ENCODE assay signal across 11 cellular contexts in genomic region chr3:48426401-48426909, GRCh38. TPM values are rescaled to one million over a fixed set of nuclear protein-coding genes. Genes with fewer than 3 reads are reported as not detected.
A peak's percentile ranks its signal among the peaks of the same experiment; 100 is the strongest.
DNase-seq lines count a peak whose midpoint lies in the region; ATAC-seq and TF ChIP-seq lines count a peak whose summit lies in the region.
"Had no signal": no experiment of that assay in that cellular context is flagged by ENCODE, and none has a peak within 500 bp of the region (broad histone marks: within the 10 kb centered on the region; RNA-seq: fewer than 3 reads in every experiment).

No MANE protein-coding gene starts in this region.

- H2AK5ac ChIP-seq in neuronal stem cell (ENCODE audit: low read depth, low read length), result peak overlapping the region; percentile 49

- H3K4me2 ChIP-seq in neuronal stem cell (ENCODE audit: insufficient read depth, low read length, poor library complexity, severe bottlenecking), result no peak overlapping the region
- H3K4me2 ChIP-seq: smooth muscle cell had no signal

- 38 to 47% methylated on average over 11 of the region's 11 CpGs for WGBS in heart right ventricle, 2 donors
- WGBS in neuronal stem cell (ENCODE audit: extremely low coverage in 2 of 2, insufficient read length in 2 of 2, insufficient replicate concordance in 1 of 2), 2 donors, result no CpG with 5 or more reads among the region's 11 CpGs

- H3K27me3 ChIP-seq in heart right ventricle (peaks cover 0 to 10% (median 0%) of the 10 kb centered on the region in 7 donors), neuronal stem cell (ENCODE audit: control insufficient read depth in 3 of 3, insufficient read depth in 3 of 3, low read depth in 1 of 3, low read length in 3 of 3) (no peaks in the 10 kb centered on the region), vagina (no peaks in the 10 kb centered on the region)

- TF ChIP-seq CTCF in MCF 10A (IDR thresholded peaks at IDR 0.05; ENCODE audit: unreplicated experiment) (no peak), heart right ventricle (IDR thresholded peaks at IDR 0.05) (no peak), vagina (IDR thresholded peaks at IDR 0.05) (no peak)

- ATAC-seq in heart right ventricle, result peak; percentile 31 to 85 (median 66)
- no peak for ATAC-seq in T-cell (replicated peaks in 1 of 4)
- ATAC-seq: stimulated activated memory B cell treated with anti-CD40 and anti-IgM and Interleukin-4, amounts not matched to agents 10 μg/mL and 1 μg/mL and 100 μg/mL, for 72 hours had no signal

- H3K9me3 ChIP-seq in heart right ventricle (no peaks in the 10 kb centered on the region), neuronal stem cell (replicated peaks in 1 of 2; ENCODE audit: control insufficient read depth in 2 of 2, insufficient read depth in 1 of 2, low read depth in 1 of 2, low read length in 2 of 2) (no peaks in the 10 kb centered on the region), vagina (no peaks in the 10 kb centered on the region)

- H2BK12ac ChIP-seq in neuronal stem cell (ENCODE audit: low read length), result no peak overlapping the region

- TF ChIP-seq POLR2A in vagina (IDR thresholded peaks at IDR 0.05), result no peak

- peak overlapping the region; percentile 75 to 93 (median 90) for H3K27ac ChIP-seq in heart right ventricle
- no peak overlapping the region for H3K27ac ChIP-seq in neuronal stem cell (replicated peaks; ENCODE audit: low read length)
- H3K27ac ChIP-seq in vagina, result peak overlapping the region; percentile 85

- no peak overlapping the region for H2BK120ac ChIP-seq in neuronal stem cell (ENCODE audit: low read depth, low read length)

- no peak for DNase-seq in MCF 10A (ENCODE audit: unreplicated experiment)
- peak; percentile 53 to 56 for DNase-seq in heart right ventricle
- no peak for DNase-seq in neuronal stem cell (ENCODE audit: low spot score)
- DNase-seq in vagina (ENCODE audit: extremely low spot score in 2 of 2), result no peak
- no peak for DNase-seq in ureter (ENCODE audit: low spot score)
- DNase-seq in NCI-H1105 (lab: John Stamatoyannopoulos, UW), result no peak
- DNase-seq in T-cell, result no peak
- DNase-seq: NCI-H526 had no signal

- no peaks in the 10 kb centered on the region for H3K9me3 Mint-ChIP-seq in MCF 10A (ENCODE audit: unreplicated experiment)
- no peaks in the 10 kb centered on the region for H3K9me3 Mint-ChIP-seq in T-cell
- H3K9me3 Mint-ChIP-seq: stimulated activated memory B cell treated with anti-CD40 and anti-IgM and Interleukin-4, amounts not matched to agents 10 μg/mL and 1 μg/mL and 100 μg/mL, for 72 hours had no signal

- H3K23ac ChIP-seq in neuronal stem cell (ENCODE audit: low read depth, low read length, poor library complexity), result peak overlapping the region; percentile 20

- H3K36me3 ChIP-seq in heart right ventricle, result no peaks in the 10 kb centered on the region
- peaks cover 19 to 63% of the 10 kb centered on the region in 2 donors for H3K36me3 ChIP-seq in neuronal stem cell (replicated peaks in 1 of 2; ENCODE audit: control insufficient read depth in 2 of 2, insufficient read depth in 2 of 2, low read length in 2 of 2)
- peaks cover 0 to 16% of the 10 kb centered on the region in 2 donors for H3K36me3 ChIP-seq in vagina

- peaks cover 29 to 67% (median 53%) of the 10 kb centered on the region in 9 donors for H3K4me1 ChIP-seq in heart right ventricle
- H3K4me1 ChIP-seq in neuronal stem cell (ENCODE audit: control insufficient read depth in 2 of 2, insufficient read depth in 1 of 2, low read depth in 1 of 2, low read length in 2 of 2), result peaks cover 23 to 32% of the 10 kb centered on the region in 2 donors
- H3K4me1 ChIP-seq in vagina, result peaks cover 90% of the 10 kb centered on the region

- H4K91ac ChIP-seq in neuronal stem cell (ENCODE audit: low read depth, low read length, poor library complexity), result no peak overlapping the region

- no peak overlapping the region for H3K18ac ChIP-seq in neuronal stem cell (ENCODE audit: low read length)

- no peak overlapping the region for H3K4ac ChIP-seq in neuronal stem cell (ENCODE audit: low read length)

- H3K14ac ChIP-seq in neuronal stem cell (ENCODE audit: low read length), result no peak overlapping the region

- H2BK5ac ChIP-seq in neuronal stem cell (ENCODE audit: low read length), result no peak overlapping the region

- H3K4me3 ChIP-seq in heart right ventricle (peak overlapping the region in 4 of 10 donors; percentile 5 to 15 (median 12)), neuronal stem cell (ENCODE audit: low read length in 2 of 2) (no peak overlapping the region), vagina (peak overlapping the region; percentile 79 to 97)
- H3K4me3 ChIP-seq: smooth muscle cell had no signal

- H3K36me3 Mint-ChIP-seq in MCF 10A (ENCODE audit: insufficient read depth, unreplicated experiment) (peaks cover 44% of the 10 kb centered on the region), T-cell (no peaks in the 10 kb centered on the region)

- CTCF ChIA-PET in MCF 10A (lab: Yijun Ruan, JAX), result interaction anchor here (0.6 to 7.6 kb wide), 2 partner anchors 9 to 28 kb away, joined by 3 to 81 read pairs; no protein-coding TSS in a partner anchor
- CTCF ChIA-PET in T-cell (lab: Charles Lee), result no interaction called here

- POLR2A ChIA-PET in MCF 10A (lab: Yijun Ruan, JAX) (interaction anchor here (0.7 to 20.2 kb wide), 6 partner anchors 7 to 158 kb away, joined by 3 to 749 read pairs (median 20); partner anchors contain the start of genes CCDC51 and TMA7), T-cell (lab: Charles Lee) (no interaction called here)

- peaks cover 49% of the 10 kb centered on the region for H3K79me1 ChIP-seq in neuronal stem cell (ENCODE audit: low read depth, low read length)

- H3K4me1 Mint-ChIP-seq in MCF 10A (ENCODE audit: insufficient read depth, unreplicated experiment), result peaks cover 56% of the 10 kb centered on the region
- peaks cover 11 to 15% (median 11%) of the 10 kb centered on the region in 3 donors for H3K4me1 Mint-ChIP-seq in T-cell

- peak overlapping the region; percentile 99 for H3K4me3 Mint-ChIP-seq in MCF 10A (ENCODE audit: unreplicated experiment)
- H3K4me3 Mint-ChIP-seq in T-cell, result no peak overlapping the region
- H3K4me3 Mint-ChIP-seq: stimulated activated memory B cell treated with anti-CD40 and anti-IgM and Interleukin-4, amounts not matched to agents 10 μg/mL and 1 μg/mL and 100 μg/mL, for 72 hours had no signal

- H2AFZ ChIP-seq in neuronal stem cell (ENCODE audit: low read length), result no peak overlapping the region

- H2BK15ac ChIP-seq in neuronal stem cell (ENCODE audit: low read length), result no peak overlapping the region

- BruUV-seq in MCF 10A (replicated peaks; lab: Mats Ljungman, UMichigan), result no TSS peak

- H3K27ac Mint-ChIP-seq in MCF 10A (ENCODE audit: low read depth, unreplicated experiment) (peak overlapping the region; percentile 5), T-cell (no peak overlapping the region)
- H3K27ac Mint-ChIP-seq: stimulated activated memory B cell treated with anti-CD40 and anti-IgM and Interleukin-4, amounts not matched to agents 10 μg/mL and 1 μg/mL and 100 μg/mL, for 72 hours had no signal

- H4K8ac ChIP-seq in neuronal stem cell (ENCODE audit: low read depth, low read length), result no peak overlapping the region

- H3K27me3 Mint-ChIP-seq in MCF 10A (ENCODE audit: insufficient read depth, unreplicated experiment), result no peaks in the 10 kb centered on the region
- H3K27me3 Mint-ChIP-seq in T-cell, result no peaks in the 10 kb centered on the region

- H3K9ac ChIP-seq in neuronal stem cell (ENCODE audit: low read depth, low read length, poor library complexity), result peak overlapping the region; percentile 18

- intact Hi-C loops in MCF 10A (cut with micrococcal nuclease) (no loop called here), heart right ventricle (cut with DNase I) (no loop called here), vagina (cut with DNase I) (no loop called here)

RNA-seq across cellular contexts. Expression of gene PLXNB1, which starts 3.4 kb away (rescaled TPM):
- total RNA-seq in MCF 10A (2022), result 90.0 and 101 TPM in 2 replicates
- total RNA-seq in heart right ventricle, result 10 to 100 TPM; 27.7 to 67.3 (median 32.4) TPM
- polyA plus RNA-seq in heart right ventricle, result 100 to 1,000 TPM in 1 of 2 donors, 10 to 100 TPM in 1; 30.1 to 135 TPM
- polyA plus RNA-seq in neuronal stem cell (2013, experiment 1 of 2), result 99.5 TPM
- polyA plus RNA-seq in neuronal stem cell (2013, experiment 2 of 2), result 94.2 TPM
- 257 TPM for total RNA-seq in vagina
- total RNA-seq in ureter, result 259 TPM
- total RNA-seq in T-cell, result 1 to 10 TPM; 2.5 to 6.9 (median 5.9) TPM

RNA-seq across cellular contexts. Expression of gene CCDC51, which starts 13.5 kb away (rescaled TPM):
- total RNA-seq in MCF 10A (2022) (31.9 and 32.5 TPM in 2 replicates), heart right ventricle (10 to 100 TPM in 8 of 10 donors, 1 to 10 TPM in 2; 9.5 to 14.3 (median 12.2) TPM), vagina (11.5 TPM), ureter (10.4 TPM), T-cell (1 to 10 TPM; 5.0 to 7.9 (median 6.4) TPM)
- polyA plus RNA-seq in heart right ventricle, result 10 to 100 TPM in 1 of 2 donors, 1 to 10 TPM in 1; 4.7 to 11.0 TPM
- polyA plus RNA-seq in neuronal stem cell (2013, experiment 1 of 2), result 11.8 TPM
- 12.2 TPM for polyA plus RNA-seq in neuronal stem cell (2013, experiment 2 of 2)

RNA-seq across cellular contexts. Expression of gene TMA7, which starts 13.6 kb away (rescaled TPM):
- total RNA-seq in MCF 10A (2022) (356 and 372 TPM in 2 replicates), heart right ventricle (100 to 1,000 TPM; 140 to 227 (median 193) TPM), vagina (251 TPM), ureter (237 TPM), T-cell (100 to 1,000 TPM; 216 to 245 (median 229) TPM)
- 1,000 to 10,000 TPM in 1 of 2 donors, 100 to 1,000 TPM in 1; 365 to 1,063 TPM for polyA plus RNA-seq in heart right ventricle
- 841 TPM for polyA plus RNA-seq in neuronal stem cell (2013, experiment 1 of 2)
- 834 TPM for polyA plus RNA-seq in neuronal stem cell (2013, experiment 2 of 2)

RNA-seq across cellular contexts. Expression of gene ATRIP, which starts 20.1 kb away (rescaled TPM):
- 8.6 and 9.1 TPM in 2 replicates for total RNA-seq in MCF 10A (2022)
- 1 to 10 TPM; 2.2 to 5.4 (median 3.8) TPM for total RNA-seq in heart right ventricle
- 1 to 10 TPM; 4.5 to 5.1 TPM for polyA plus RNA-seq in heart right ventricle
- 12.1 TPM for polyA plus RNA-seq in neuronal stem cell (2013, experiment 1 of 2)
- 12.0 TPM for polyA plus RNA-seq in neuronal stem cell (2013, experiment 2 of 2)
- total RNA-seq in vagina, result 13.8 TPM
- total RNA-seq in ureter, result 9.6 TPM
- 10 to 100 TPM in 3 of 5 donors, 1 to 10 TPM in 2; 7.8 to 14.9 (median 12.8) TPM for total RNA-seq in T-cell

RNA-seq across cellular contexts. Expression of gene FBXW12, which starts 54.4 kb away (rescaled TPM):
- total RNA-seq in MCF 10A (2022) (not detected in 2 replicates), heart right ventricle (under 1 TPM in 1 of 10 donors, not detected in 9; 0.28 TPM), vagina (not detected), ureter (0.23 TPM), T-cell (not detected)
- polyA plus RNA-seq in heart right ventricle, result under 1 TPM in 1 of 2 donors, not detected in 1; 0.29 TPM
- polyA plus RNA-seq in neuronal stem cell (2013, experiment 1 of 2), result 0.85 TPM
- polyA plus RNA-seq in neuronal stem cell (2013, experiment 2 of 2), result 0.84 TPM
- total RNA-seq: smooth muscle cell; T-helper 1 cell treated with Interleukin-12 subunit alpha and Interleukin-12 subunit beta and Interleukin-4 antibody, amounts not matched to agents 30 ng/mL and 1 ng/mL, for 36 hours had no signal

Comparison
In these comparisons a context has a peak if more than half of its experiments do, and no peak if none do; other contexts are left out.
1. DNase-seq: peak in heart right ventricle (2 of 2); none in MCF 10A (single experiment), neuronal stem cell (single experiment), vagina (0 of 2), ureter (single experiment), NCI-H1105 (single experiment) and T-cell (0 of 34).
2. ATAC-seq: peak in heart right ventricle (8 of 8); none in T-cell (0 of 4).
3. H3K4me3 ChIP-seq: peak in vagina (2 of 2); none in neuronal stem cell (0 of 2).